In the genomic region with DNA sequence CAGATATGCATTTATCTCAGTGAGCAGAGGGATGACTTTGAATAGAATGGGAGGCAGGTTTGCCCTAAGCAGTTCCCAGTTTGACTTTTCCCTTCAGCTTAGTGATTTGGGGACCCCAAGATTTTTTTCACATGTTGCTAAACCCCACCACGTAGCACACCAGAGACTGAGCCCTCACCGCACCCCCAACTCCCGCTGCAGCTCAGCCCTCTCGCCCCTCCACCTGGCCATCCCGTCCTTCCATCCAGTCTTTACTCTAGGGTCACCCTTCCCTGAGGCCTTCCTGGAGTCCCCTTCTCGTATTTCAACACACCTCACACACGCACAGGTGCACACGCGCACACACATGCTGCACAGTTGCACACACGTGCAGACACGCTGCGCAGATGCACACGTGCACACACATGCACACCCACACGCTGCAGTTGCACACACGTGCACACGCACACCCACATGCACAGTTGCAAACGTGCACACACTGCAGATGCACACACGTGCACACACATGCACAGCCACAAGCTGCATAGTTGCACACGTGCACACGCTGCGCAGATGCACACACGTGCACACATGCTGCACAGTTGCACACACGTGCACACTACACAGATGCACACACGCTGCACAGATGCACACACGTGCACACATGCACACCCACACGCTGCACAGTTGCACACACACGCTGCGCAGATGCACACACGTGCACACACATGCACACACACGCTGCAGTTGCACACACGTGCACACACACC, we compare ENCODE assay signal across 17 cellular contexts. TPM values are rescaled to one million over a fixed set of nuclear protein-coding genes. Genes with fewer than 3 reads are reported as not detected.
DNase-seq lines count a peak whose midpoint lies in the region; ATAC-seq and TF ChIP-seq lines count a peak whose summit lies in the region.
"Had no signal": no experiment of that assay in that cellular context is flagged by ENCODE, and none has a peak within 500 bp of the region (broad histone marks: within the 10 kb centered on the region; RNA-seq: fewer than 3 reads in every experiment).

No MANE protein-coding gene starts in this region.

- intact Hi-C loops in natural killer cell (cut with micrococcal nuclease), result no loop called here

- no peak overlapping the region for H3K4me3 Mint-ChIP-seq in stimulated activated naive CD8-positive, alpha-beta T cell treated with anti-CD3 and anti-CD28 coated beads, Interleukin-15, amount 100 ng/mL, for 72 hours
- H3K4me3 Mint-ChIP-seq in central memory CD8-positive, alpha-beta T cell, result peak overlapping the region; percentile 71
- H3K4me3 Mint-ChIP-seq in natural killer cell, result no peak overlapping the region

- no peaks in the 10 kb centered on the region for H3K9me3 Mint-ChIP-seq in stimulated activated naive CD8-positive, alpha-beta T cell treated with anti-CD3 and anti-CD28 coated beads, Interleukin-15, amount 100 ng/mL, for 72 hours
- H3K9me3 Mint-ChIP-seq in central memory CD8-positive, alpha-beta T cell, result no peaks in the 10 kb centered on the region
- no peaks in the 10 kb centered on the region for H3K9me3 Mint-ChIP-seq in natural killer cell

- H3K27me3 Mint-ChIP-seq in stimulated activated naive CD8-positive, alpha-beta T cell treated with anti-CD3 and anti-CD28 coated beads, Interleukin-15, amount 100 ng/mL, for 72 hours, result no peaks in the 10 kb centered on the region
- H3K27me3 Mint-ChIP-seq in central memory CD8-positive, alpha-beta T cell, result no peaks in the 10 kb centered on the region
- H3K27me3 Mint-ChIP-seq in natural killer cell (ENCODE audit: low read depth in 2 of 2), result no peaks in the 10 kb centered on the region

- peak; percentile 31 for ATAC-seq in stimulated activated naive CD8-positive, alpha-beta T cell treated with anti-CD3 and anti-CD28 coated beads, Interleukin-15, amount 100 ng/mL, for 72 hours
- ATAC-seq in stimulated activated naive CD8-positive, alpha-beta T cell treated with anti-CD3 and anti-CD28 coated beads, Interleukin-15, Interleukin-2, amounts not matched to agents 100 U/mL and 50 U/mL, for 24 hours, result no peak
- ATAC-seq in central memory CD8-positive, alpha-beta T cell (replicated peaks; ENCODE audit: extremely low read depth, poor library complexity, severe bottlenecking), result no peak
- ATAC-seq in natural killer cell (peak in 1 of 3 donors; percentile 48), HG02884 (IDR thresholded peaks at IDR 0.05; ENCODE audit: unreplicated experiment) (no peak)

- H3K27ac Mint-ChIP-seq in stimulated activated naive CD8-positive, alpha-beta T cell treated with anti-CD3 and anti-CD28 coated beads, Interleukin-15, amount 100 ng/mL, for 72 hours, result no peak overlapping the region
- H3K27ac Mint-ChIP-seq in central memory CD8-positive, alpha-beta T cell (ENCODE audit: low read depth), result peak overlapping the region; percentile 22
- H3K27ac Mint-ChIP-seq in natural killer cell, result peak overlapping the region; percentile 6 to 44

- no peak for TF ChIP-seq CTCF in natural killer cell (IDR thresholded peaks at IDR 0.05)
- no peak for TF ChIP-seq CTCF in GM10266 (IDR thresholded peaks at IDR 0.05; ENCODE audit: control insufficient read depth, insufficient read depth, low read depth, missing control alignments)

- peaks cover 13% of the 10 kb centered on the region for H3K4me1 Mint-ChIP-seq in stimulated activated naive CD8-positive, alpha-beta T cell treated with anti-CD3 and anti-CD28 coated beads, Interleukin-15, amount 100 ng/mL, for 72 hours
- peaks cover 31% of the 10 kb centered on the region for H3K4me1 Mint-ChIP-seq in central memory CD8-positive, alpha-beta T cell
- peaks cover 20 to 27% of the 10 kb centered on the region in 2 donors for H3K4me1 Mint-ChIP-seq in natural killer cell

- peaks cover 18% of the 10 kb centered on the region for H3K36me3 Mint-ChIP-seq in central memory CD8-positive, alpha-beta T cell (ENCODE audit: insufficient read depth)
- H3K36me3 Mint-ChIP-seq in natural killer cell, result no peaks in the 10 kb centered on the region

- DNase-seq in stimulated activated naive CD8-positive, alpha-beta T cell treated with anti-CD3 and anti-CD28 coated beads, Interleukin-15, amount 100 ng/mL, for 72 hours, result no peak
- no peak for DNase-seq in stimulated activated naive CD8-positive, alpha-beta T cell treated with anti-CD3 and anti-CD28 coated beads, Interleukin-15, Interleukin-2, amounts not matched to agents 100 U/mL and 50 U/mL, for 24 hours
- DNase-seq in central memory CD8-positive, alpha-beta T cell (ENCODE audit: low spot score in 2 of 2), result no peak
- no peak for DNase-seq in natural killer cell
- no peak for DNase-seq in GM10266 (ENCODE audit: extremely low spot score)
- no peak for DNase-seq in cerebellum (ENCODE audit: low spot score)
- DNase-seq in activated T-cell treated with anti-CD3 and anti-CD28 coated beads, Interleukin-2, amount 50 U/mL, for 1 hour, result no peak
- DNase-seq: activated CD4-positive, alpha-beta T cell treated with anti-CD3 and anti-CD28 coated beads, Interleukin-2, amount 50 U/mL, for 1 hour; activated naive CD4-positive, alpha-beta T cell treated with Interleukin-2 at 50 U/mL for 16 hours; anterior cingulate cortex; GDM1; heart right ventricle; KG1; NCI-H2029 treated with DMSO at 0.1 percent for 48 hours; NCI-H446; stimulated activated CD4-positive, alpha-beta T cell treated with anti-CD3 and anti-CD28 coated beads, Interleukin-2, amount 100 ng/mL, for 48 hours had no signal

RNA-seq across cellular contexts. Expression of gene HSP90AA1, which starts 30.0 kb away (rescaled TPM):
- 100 to 1,000 TPM; 470 to 665 (median 663) TPM for total RNA-seq in natural killer cell
- 271 TPM for total RNA-seq in cerebellum

Comparison
In these comparisons a context has a peak if more than half of its experiments do, and no peak if none do; other contexts are left out.
1. H3K27ac Mint-ChIP-seq: peak in central memory CD8-positive, alpha-beta T cell (single experiment) and natural killer cell (2 of 2); none in stimulated activated naive CD8-positive, alpha-beta T cell treated with anti-CD3 and anti-CD28 coated beads, Interleukin-15, amount 100 ng/mL, for 72 hours (0 of 2).